ENCODE assay signal across 15 cellular contexts in the genomic region with DNA sequence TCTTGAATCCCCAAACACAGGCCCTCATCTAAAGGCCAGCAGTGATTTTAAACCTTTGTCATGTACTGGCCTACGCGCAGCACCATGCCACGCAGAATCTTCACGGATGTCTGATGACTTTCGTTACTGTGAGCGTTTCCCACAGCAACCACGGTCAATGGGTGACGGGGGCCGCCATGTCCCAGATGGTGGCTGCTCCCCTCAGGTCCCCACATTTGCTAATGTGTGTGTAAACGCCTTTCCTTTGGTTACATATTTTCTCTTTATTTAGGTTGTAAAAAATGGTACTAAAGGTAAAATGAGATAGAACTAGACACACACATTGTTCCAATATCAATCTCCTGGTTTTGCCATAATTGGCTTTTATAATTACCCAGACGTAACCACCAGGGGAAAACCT.
DNase-seq lines count a peak whose midpoint lies in the region; ATAC-seq and TF ChIP-seq lines count a peak whose summit lies in the region.
"Had no signal": no experiment of that assay in that cellular context is flagged by ENCODE, and none has a peak within 500 bp of the region (broad histone marks: within the 10 kb centered on the region; RNA-seq: fewer than 3 reads in every experiment).

No MANE protein-coding gene starts in this region.

- no peak for TF ChIP-seq CTCF in tibial artery (IDR thresholded peaks at IDR 0.05)

- no peaks in the 10 kb centered on the region for H3K4me1 ChIP-seq in tibial artery
- H3K4me1 ChIP-seq: A549, Caco-2 had no signal

- H3K27ac ChIP-seq in tibial artery = no peak overlapping the region
- H3K27ac ChIP-seq: 22Rv1; A549; BLaER1 treated with 17β-estradiol and CSF1 and Interleukin-3, amounts not matched to agents 10 nM and 100 nM; C4-2B had no signal

- H3K36me3 ChIP-seq in tibial artery = no peaks in the 10 kb centered on the region
- H3K36me3 ChIP-seq: BLaER1 treated with 17β-estradiol and CSF1 and Interleukin-3, amounts not matched to agents 10 nM and 100 nM had no signal

- H3K9me3 ChIP-seq in tibial artery = peaks cover 0 to 7% (median 0%) of the 10 kb centered on the region in 3 donors
- H3K9me3 ChIP-seq: Caco-2 had no signal

- peak; percentile 50 for DNase-seq in activated effector memory CD4-positive, alpha-beta T cell treated with anti-CD3 and anti-CD28 coated beads, Interleukin-2, amount 50 U/mL, for 16 hours
- DNase-seq in activated effector memory CD4-positive, alpha-beta T cell treated with Interleukin-2 at 50 U/mL for 16 hours = no peak
- DNase-seq in posterior vena cava (ENCODE audit: low spot score) (peak; percentile 29), tibial artery (peak; percentile 12 to 18), NCI-H2196 treated with DMSO at 0.1 percent for 48 hours (lab: John Stamatoyannopoulos, UW; ENCODE audit: unreplicated experiment) (no peak), left colon (no peak)
- DNase-seq: AML-193; Caco-2; Calu3; CD8-positive, alpha-beta T cell; GF-D8 had no signal

- no peak overlapping the region for H3K4me3 ChIP-seq in tibial artery
- H3K4me3 ChIP-seq: A549; BLaER1 treated with 17β-estradiol and CSF1 and Interleukin-3, amounts not matched to agents 10 nM and 100 nM had no signal

- intact Hi-C loops in posterior vena cava (cut with DNase I) (no loop called here), tibial artery (cut with DNase I; ENCODE audit: low total_unique reads) (no loop called here), left colon (cut with DNase I, micrococcal nuclease) (no loop called here)

- peaks cover 0 to 6% of the 10 kb centered on the region in 2 donors for H3K27me3 ChIP-seq in tibial artery
- H3K27me3 ChIP-seq: BLaER1 treated with 17β-estradiol and CSF1 and Interleukin-3, amounts not matched to agents 10 nM and 100 nM had no signal

- no peak for ATAC-seq in left colon
- ATAC-seq: A549; CD8-positive, alpha-beta T cell had no signal

Comparison
In these comparisons a context has a peak if more than half of its experiments do, and no peak if none do; other contexts are left out.
1. DNase-seq: peak in activated effector memory CD4-positive, alpha-beta T cell treated with anti-CD3 and anti-CD28 coated beads, Interleukin-2, amount 50 U/mL, for 16 hours (single experiment), posterior vena cava (single experiment) and tibial artery (2 of 2); none in activated effector memory CD4-positive, alpha-beta T cell treated with Interleukin-2 at 50 U/mL for 16 hours (single experiment), NCI-H2196 treated with DMSO at 0.1 percent for 48 hours (single experiment) and left colon (0 of 2).